ENCODE assay signal across 8 cellular contexts in the genomic region with DNA sequence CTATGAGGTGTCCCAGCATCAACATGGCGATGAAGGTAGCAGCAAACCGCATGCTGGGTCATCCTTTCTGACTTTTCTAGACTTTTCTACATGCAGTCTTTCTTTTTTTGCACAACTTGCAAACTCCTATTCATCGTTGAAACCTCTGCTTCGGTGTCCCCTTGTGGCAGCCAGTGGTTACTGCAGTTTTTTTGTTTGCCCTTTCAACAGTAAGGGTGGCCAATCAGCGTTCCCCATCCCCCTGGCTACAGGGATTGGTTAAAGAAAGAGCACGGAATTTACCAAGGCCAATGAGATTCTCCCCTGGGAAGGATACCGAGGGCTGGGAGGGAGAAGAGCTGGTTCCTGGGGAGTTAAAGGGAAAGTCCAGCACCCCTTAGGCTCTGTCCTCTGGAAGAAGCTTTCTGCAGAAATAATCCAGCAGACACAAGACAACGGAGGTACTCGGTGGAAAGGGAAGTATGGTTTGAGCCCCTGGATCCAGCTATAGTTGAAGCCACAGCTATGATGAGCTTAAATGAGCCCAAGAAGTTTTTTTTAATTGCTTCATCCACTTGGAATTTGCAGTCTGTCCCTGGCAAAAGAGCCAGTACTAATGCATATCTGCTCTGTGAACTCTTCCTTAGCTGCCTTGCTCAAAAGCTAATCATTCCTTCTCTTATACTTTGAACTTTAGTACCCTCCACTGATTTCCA. TPM values are rescaled to one million over a fixed set of nuclear protein-coding genes. Genes with fewer than 3 reads are reported as not detected.
DNase-seq lines count a peak whose midpoint lies in the region; ATAC-seq and TF ChIP-seq lines count a peak whose summit lies in the region.

No MANE protein-coding gene starts in this region.

- H2AFZ ChIP-seq in SU-DHL-6 (ENCODE audit: low read depth, low read length, severe bottlenecking), result peak overlapping the region; percentile 50

- H3K4me3 ChIP-seq in SU-DHL-6 (ENCODE audit: insufficient read depth, low read length, poor library complexity, severe bottlenecking), result peak overlapping the region; percentile 11
- H3K4me3 ChIP-seq in heart right ventricle, result peak overlapping the region in 9 of 10 donors; percentile 11 to 47 (median 35)

- DNase-seq in NCI-H1417 (lab: John Stamatoyannopoulos, UW) (peak; percentile 85 to 98 (median 91)), amniotic epithelial cell (ENCODE audit: low read depth) (peak; percentile 98), heart right ventricle (peak; percentile 80 to 96), posterior vena cava (ENCODE audit: low spot score) (peak; percentile 95), ureter (ENCODE audit: low spot score) (peak; percentile 96)

- intact Hi-C loops in heart right ventricle (cut with DNase I) (loop anchor here in 9 of 10 donors (1.0 to 10.0 kb wide), 7 partner anchors 49 to 214 kb away; a partner anchor contains a TSS), posterior vena cava (cut with DNase I) (loop anchor here in 1 of 2 donors (5.0 kb wide), 1 partner anchor 131 kb away; no protein-coding TSS in a partner anchor)

- H3K27me3 ChIP-seq in SU-DHL-6 (ENCODE audit: low read length) (no peaks in the 10 kb centered on the region), heart right ventricle (no peaks in the 10 kb centered on the region)

- peak overlapping the region; percentile 53 for H3K4me2 ChIP-seq in SU-DHL-6 (ENCODE audit: low read depth, low read length, poor library complexity, severe bottlenecking)

- peak overlapping the region; percentile 29 for H3K9ac ChIP-seq in SU-DHL-6 (ENCODE audit: low read length)

- TF ChIP-seq CTCF in SU-DHL-6 (IDR thresholded peaks at IDR 0.05; ENCODE audit: insufficient read depth, low read length, poor library complexity, severe bottlenecking), result peak; percentile 71
- TF ChIP-seq CTCF in heart right ventricle (IDR thresholded peaks at IDR 0.05), result peak; percentile 90 to 96 (median 92)

- TF ChIP-seq POLR2A in GM10847 (IDR thresholded peaks at IDR 0.05; ENCODE audit: extremely low read depth, insufficient read length), result peak; percentile 15

- H3K27ac ChIP-seq in SU-DHL-6 (ENCODE audit: low read depth, low read length) (no peak overlapping the region), heart right ventricle (peak overlapping the region in 9 of 10 donors; percentile 24 to 89 (median 75))

- peaks cover 4 to 24% (median 22%) of the 10 kb centered on the region in 9 donors for H3K4me1 ChIP-seq in heart right ventricle

- 2% methylated on average over 9 of the region's 9 CpGs for whole genome bisulfite sequencing in heart right ventricle, 2 donors

- no peaks in the 10 kb centered on the region for H3K9me3 ChIP-seq in SU-DHL-6 (ENCODE audit: insufficient read depth, low read length)
- no peaks in the 10 kb centered on the region for H3K9me3 ChIP-seq in heart right ventricle

- no peaks in the 10 kb centered on the region for H3K79me2 ChIP-seq in SU-DHL-6 (ENCODE audit: insufficient read depth, low read length)

- no peaks in the 10 kb centered on the region for H4K20me1 ChIP-seq in SU-DHL-6 (ENCODE audit: low read depth, low read length)

- H3K36me3 ChIP-seq in SU-DHL-6 (ENCODE audit: low read length) (no peaks in the 10 kb centered on the region), heart right ventricle (no peaks in the 10 kb centered on the region)

- ATAC-seq in HG02759 (IDR thresholded peaks at IDR 0.05; ENCODE audit: unreplicated experiment), result peak; percentile 85
- ATAC-seq in heart right ventricle, result peak; percentile 89 to 99 (median 96)

- no peaks in the 10 kb centered on the region for H3K9me2 ChIP-seq in SU-DHL-6 (replicated peaks; ENCODE audit: insufficient read depth, low read length)

- H3F3A ChIP-seq in SU-DHL-6 (ENCODE audit: insufficient read depth), result peaks cover 7% of the 10 kb centered on the region

RNA-seq across cellular contexts. Expression of a gene that starts 5.6 kb away (rescaled TPM):
- total RNA-seq in heart right ventricle (100 to 1,000 TPM in 1 of 10 donors, 10 to 100 TPM in 9; 73.2 to 114 (median 93.3) TPM), posterior vena cava (10 to 100 TPM; 44.4 to 46.9 TPM), ureter (99.8 TPM)
- 100 to 1,000 TPM; 135 to 163 TPM for polyA plus RNA-seq in heart right ventricle

RNA-seq across cellular contexts. Expression of a gene that starts 11.9 kb away (rescaled TPM):
- 10 to 100 TPM; 36.0 to 61.3 (median 46.8) TPM for total RNA-seq in heart right ventricle
- polyA plus RNA-seq in heart right ventricle, result 10 to 100 TPM; 10.0 to 27.2 TPM
- 10 to 100 TPM; 42.8 to 48.6 TPM for total RNA-seq in posterior vena cava
- total RNA-seq in ureter, result 48.5 TPM

RNA-seq across cellular contexts. Expression of a gene that starts 47.1 kb away (rescaled TPM):
- 100 to 1,000 TPM in 9 of 10 donors, 10 to 100 TPM in 1; 93.7 to 195 (median 133) TPM for total RNA-seq in heart right ventricle
- polyA plus RNA-seq in heart right ventricle, result 100 to 1,000 TPM; 103 to 278 TPM
- 100 to 1,000 TPM; 192 to 231 TPM for total RNA-seq in posterior vena cava
- 94.9 TPM for total RNA-seq in ureter

RNA-seq across cellular contexts. Expression of a gene that starts 54.2 kb away (rescaled TPM):
- 1 to 10 TPM in 5 of 10 donors, under 1 TPM in 5; 0.49 to 1.5 (median 0.96) TPM for total RNA-seq in heart right ventricle
- polyA plus RNA-seq in heart right ventricle, result 1 to 10 TPM in 1 of 2 donors, under 1 TPM in 1; 0.17 to 7.8 TPM
- 1 to 10 TPM; 2.6 to 4.9 TPM for total RNA-seq in posterior vena cava
- total RNA-seq in ureter, result 5.9 TPM

RNA-seq across cellular contexts. Expression of a gene that starts 57.5 kb away (rescaled TPM):
- total RNA-seq in heart right ventricle (1 to 10 TPM in 4 of 10 donors, under 1 TPM in 6; 0.44 to 2.5 (median 0.79) TPM), posterior vena cava (1 to 10 TPM; 3.1 to 4.5 TPM), ureter (84.1 TPM)
- polyA plus RNA-seq in heart right ventricle, result under 1 TPM; 0.44 to 0.62 TPM
